ENCODE assay signal across 9 cellular contexts in genomic region chr17:74274060-74274702, GRCh38. TPM values are rescaled to one million over a fixed set of nuclear protein-coding genes. Genes with fewer than 3 reads are reported as not detected.
DNase-seq lines count a peak whose midpoint lies in the region; ATAC-seq, FAIRE-seq and TF ChIP-seq lines count a peak whose summit lies in the region.
"Had no signal": no experiment of that assay in that cellular context is flagged by ENCODE, and none has a peak within 500 bp of the region (broad histone marks: within the 10 kb centered on the region; RNA-seq: fewer than 3 reads in every experiment).

TSS of gene DNAI2 (plus strand) at chr17:74274234. CDS start at chr17:74281818, 7,584 bp downstream.

- H3K9ac ChIP-seq in GM12878 (ENCODE audit: control insufficient read depth, insufficient read depth, low read length) (no peak within 1 kb of the TSS), neural cell (ENCODE audit: low read length) (no peak within 1 kb of the TSS)

- intact Hi-C loops in GM12878 (cut with micrococcal nuclease; ENCODE audit: unreplicated experiment), result no loop called here

- 28% methylated on average over 31 of the region's 32 CpGs for WGBS in GM12878 (ENCODE audit: insufficient coverage, insufficient replicate concordance, low lambda C conversion rate, missing lambda C conversion rate)
- WGBS in suprapubic skin, result 13% methylated on average over 19 of the region's 32 CpGs

- POLR2A ChIA-PET in GM12878 (lab: Charles Lee), result interaction anchor here (1.0 to 1.6 kb wide), 2 partner anchors 9 to 14 kb away, joined by 5 read pairs; no protein-coding TSS in a partner anchor

- TF ChIP-seq POLR2A in GM12878 (IDR thresholded peaks at IDR 0.05; ENCODE audit: low read depth, low read length), result no peak
- no peak for TF ChIP-seq POLR2A in suprapubic skin (IDR thresholded peaks at IDR 0.05)

- H3K27ac ChIP-seq in GM12878 (ENCODE audit: control insufficient read depth, insufficient read depth) (no peak within 1 kb of the TSS; the same call in 1 of the 2 replicates), neural cell (ENCODE audit: low read length) (no peak within 1 kb of the TSS), suprapubic skin (no peak within 1 kb of the TSS)

- no TSS peak for BruUV-seq in GM12878 (replicated peaks; lab: Mats Ljungman, UMichigan)

- DNase-seq in GM13976 (ENCODE audit: low spot score) (peak; percentile 50), NCI-H2227 (lab: John Stamatoyannopoulos, UW; ENCODE audit: unreplicated experiment) (peak; percentile 78), GM12878 (ENCODE audit: low read depth, low spot score) (no peak), A172 (ENCODE audit: low spot score) (no peak), suprapubic skin (ENCODE audit: low spot score in 2 of 2) (no peak)

- H3K9me3 ChIP-seq in GM12878 (replicated peaks; ENCODE audit: control insufficient read depth, insufficient read depth, low read length) (no peaks in the 10 kb centered on the region), neural cell (ENCODE audit: low read length) (no peaks in the 10 kb centered on the region), suprapubic skin (no peaks in the 10 kb centered on the region)

- TF ChIP-seq EP300 in GM12878 (IDR thresholded peaks at IDR 0.05; ENCODE audit: borderline replicate concordance in 1 of 2, control insufficient read depth in 1 of 2, low read depth in 2 of 2, low read length in 2 of 2) (no peak), neural cell (conservative IDR thresholded peaks at IDR 0.05; ENCODE audit: poor library complexity, severe bottlenecking) (no peak), suprapubic skin (IDR thresholded peaks at IDR 0.05) (no peak)

- H3K4me3 ChIP-seq in GM12878 (no peak within 1 kb of the TSS), neural cell (ENCODE audit: low read length) (peak within 1 kb of the TSS; percentile 35), suprapubic skin (no peak within 1 kb of the TSS)

- RAD21 ChIA-PET in GM12878 (lab: Charles Lee; ENCODE audit: unreplicated experiment), result interaction anchor here (1.3 to 1.5 kb wide), 2 partner anchors 9 to 10 kb away, joined by 5 to 6 read pairs; no protein-coding TSS in a partner anchor

- SMC1A ChIA-PET in GM12878 (lab: Charles Lee; ENCODE audit: uncharacterized antibody, unreplicated experiment), result interaction anchor here (0.9 to 2.2 kb wide), 4 partner anchors 9 to 61 kb away, joined by 3 to 12 read pairs (median 4); no protein-coding TSS in a partner anchor

- TF ChIP-seq RAD21 in GM12878 (IDR thresholded peaks at IDR 0.05; ENCODE audit: insufficient read depth, low read depth, low read length), result no peak
- no peak for TF ChIP-seq RAD21 in neural cell (conservative IDR thresholded peaks at IDR 0.05)

- no peaks in the 10 kb centered on the region for H3K9me2 ChIP-seq in neural cell (ENCODE audit: insufficient read depth, low read length)

- H3K4me1 ChIP-seq in GM12878 (ENCODE audit: control insufficient read depth, insufficient read depth, low read length) (peaks cover 21% of the 10 kb centered on the region), suprapubic skin (peaks cover 31% of the 10 kb centered on the region)

- H4K20me1 ChIP-seq in GM12878 (ENCODE audit: control insufficient read depth, insufficient read depth), result no peaks in the 10 kb centered on the region
- no peaks in the 10 kb centered on the region for H4K20me1 ChIP-seq in neural cell (ENCODE audit: insufficient read depth)

- TF ChIP-seq CTCF in GM13976 (IDR thresholded peaks at IDR 0.05; ENCODE audit: borderline replicate concordance, control extremely low read depth, extremely low read depth, insufficient read depth, missing control alignments) (no peak), GM12878 (IDR thresholded peaks at IDR 0.05 in 2 of 3, conservative IDR thresholded peaks at IDR 0.05 in 1 of 3; ENCODE audit: control insufficient read depth in 2 of 3, extremely low read depth in 1 of 3, insufficient read depth in 1 of 3, low read depth in 3 of 3, low read length in 3 of 3) (no peak), neural cell (IDR thresholded peaks at IDR 0.05; ENCODE audit: poor library complexity, severe bottlenecking) (no peak), suprapubic skin (IDR thresholded peaks at IDR 0.05) (no peak)

- ATAC-seq in GM12878, result no peak; the same call in 1 of the 3 replicates
- ATAC-seq in HG03159 (IDR thresholded peaks at IDR 0.05; ENCODE audit: unreplicated experiment), result no peak
- ATAC-seq in HG03045 (IDR thresholded peaks at IDR 0.05; ENCODE audit: unreplicated experiment), result no peak

- peak within 1 kb of the TSS; percentile 37 for H2AFZ ChIP-seq in GM12878 (ENCODE audit: control insufficient read depth, low read depth, low read length)
- no peak within 1 kb of the TSS for H2AFZ ChIP-seq in neural cell (ENCODE audit: low read depth, low read length)

- in situ Hi-C loops in GM13976 (cut with MboI; ENCODE audit: low sequenced_read_pairs, unreplicated experiment), result no loop called here
- in situ Hi-C loops in GM12878 (cut with MboI), result loop anchor here (10.0 kb wide), 1 partner anchor 59 kb away; the partner anchor contains the start of gene TTYH2

- H3K79me2 ChIP-seq in GM12878 (ENCODE audit: control insufficient read depth, insufficient read depth, low read length) (no peaks in the 10 kb centered on the region), neural cell (replicated peaks; ENCODE audit: insufficient read depth, low read length) (no peaks in the 10 kb centered on the region)

- H3K27me3 ChIP-seq in GM12878 (replicated peaks in 1 of 2; ENCODE audit: control insufficient read depth in 2 of 2, insufficient read depth in 2 of 2, low read length in 1 of 2) (no peaks in the 10 kb centered on the region), neural cell (ENCODE audit: insufficient read depth, low read depth, low read length) (no peaks in the 10 kb centered on the region), suprapubic skin (peaks cover 24% of the 10 kb centered on the region)

- H3K4me2 ChIP-seq in GM12878 (ENCODE audit: control insufficient read depth, insufficient read depth), result peak within 1 kb of the TSS; percentile 68
- no peak within 1 kb of the TSS for H3K4me2 ChIP-seq in neural cell (ENCODE audit: low read length)

- no peak for FAIRE-seq in GM12878 (lab: Jason Lieb, UNC)

- CTCF ChIA-PET in GM12878 (lab: Yijun Ruan, JAX), result interaction anchor here (1.3 to 3.0 kb wide), 4 partner anchors 11 to 71 kb away, joined by 4 to 26 read pairs (median 12); partner anchors contain the start of gene RPL38

- H3F3A ChIP-seq in neural cell (ENCODE audit: insufficient read depth, low read length, poor library complexity, severe bottlenecking), result no peaks in the 10 kb centered on the region

- no peaks in the 10 kb centered on the region for H3K36me3 ChIP-seq in GM12878 (ENCODE audit: control insufficient read depth in 2 of 2, insufficient read depth in 2 of 2, low read length in 1 of 2)
- H3K36me3 ChIP-seq in neural cell (ENCODE audit: insufficient read depth, low read length), result no peaks in the 10 kb centered on the region
- H3K36me3 ChIP-seq in suprapubic skin, result no peaks in the 10 kb centered on the region

TF ChIP-seq in GM12878, 131 proteins besides CTCF, POLR2A, EP300 and RAD21 (continues in another document):
- 0 out of 4 replicates have a peak, but pooled peaks have one; percentile 18 to 20 for TF ChIP-seq BHLHE40 (IDR thresholded peaks at IDR 0.05; ENCODE audit: borderline replicate concordance in 1 of 2, low read depth in 2 of 2, low read length in 1 of 2)
- no peak for TF ChIP-seq JUNB (IDR thresholded peaks at IDR 0.05)
- no peak for TF ChIP-seq CHD1 (IDR thresholded peaks at IDR 0.05; ENCODE audit: low read depth, low read length)
- peak; percentile 66 for TF ChIP-seq USF1 (IDR thresholded peaks at IDR 0.05; ENCODE audit: borderline replicate concordance, extremely low read length, insufficient read depth, low read depth, low read length)
- TF ChIP-seq MTA2 (IDR thresholded peaks at IDR 0.05; ENCODE audit: low read depth), result no peak

TF ChIP-seq in neural cell, 6 proteins besides CTCF, POLR2A, EP300 and RAD21 (continues in another document):
- no peak for TF ChIP-seq MXI1 (conservative IDR thresholded peaks at IDR 0.05; ENCODE audit: poor library complexity, severe bottlenecking)
- no peak for TF ChIP-seq POLR2AphosphoS5 (IDR thresholded peaks at IDR 0.05)
- TF ChIP-seq EZH2 (IDR thresholded peaks at IDR 0.05; ENCODE audit: borderline replicate concordance, insufficient read depth, low read length, poor library complexity, severe bottlenecking), result no peak
- no peak for TF ChIP-seq SMC3 (conservative IDR thresholded peaks at IDR 0.05; ENCODE audit: poor library complexity)
- TF ChIP-seq TAF1 (IDR thresholded peaks at IDR 0.05; ENCODE audit: low read depth), result no peak

RNA-seq across cellular contexts. Expression of gene DNAI2, which starts in this region (rescaled TPM):
- 3.2 and 3.4 TPM in 2 replicates for total RNA-seq in GM12878 (2013; cell fraction: nucleolus; rRNA removed)
- 0.06 TPM in 1 of 2 replicates, not detected in the other for total RNA-seq in GM12878 (2014; rRNA removed)
- total RNA-seq in GM12878 (2014; rRNA removed; fragmentation: Illumina TruSeq; extraction: Trizol), result 0.13 and 0.14 TPM in 2 replicates
- 0.15 and 0.21 TPM in 2 replicates for total RNA-seq in GM12878 (2021)
- polyA plus RNA-seq in GM12878 (2011; ENCODE audit: low read depth), result 0.20 TPM
- polyA plus RNA-seq in GM12878 (2011; rRNA removed), result 1.0 and 1.8 TPM in 2 replicates
- 0.90 and 1.6 TPM in 2 replicates for polyA plus RNA-seq in GM12878 (2011; cell fraction: cytosol; rRNA removed)
- polyA plus RNA-seq in GM12878 (2011; cell fraction: nucleus; rRNA removed), result 6.5 and 10.4 TPM in 2 replicates
- polyA plus RNA-seq in GM12878 (2012), result 0.08 and 0.44 TPM in 2 replicates
- 0.10 TPM in 1 of 2 replicates, not detected in the other for polyA plus RNA-seq in GM12878 (2014; fragmentation: Illumina TruSeq; extraction: Trizol)
- under 1 TPM; 0.04 to 0.08 TPM for polyA plus RNA-seq in GM12878 (2014; fragmentation: Nextera tagmentation; extraction: Ambion mirVana)
- polyA plus RNA-seq in GM12878 (2014; rRNA removed), result 0.06 and 0.14 TPM in 2 replicates
- polyA plus RNA-seq in GM12878 (2016; fragmentation: Nextera tagmentation; extraction: Ambion mirVana), result under 1 TPM; 0.13 to 0.19 TPM
- polyA minus RNA-seq in GM12878 (2011; rRNA and poly(A)+ RNA removed), result 0.73 and 0.93 TPM in 2 replicates
- 0.62 TPM in 1 of 2 replicates, not detected in the other for polyA minus RNA-seq in GM12878 (2011; cell fraction: cytosol; rRNA and poly(A)+ RNA removed)
- polyA minus RNA-seq in GM12878 (2011; cell fraction: nucleus; rRNA and poly(A)+ RNA removed), result 1.5 and 2.1 TPM in 2 replicates
- polyA plus RNA-seq in neural cell, result not detected in 2 replicates
- not detected in 2 replicates for polyA minus RNA-seq in neural cell
- not detected in 2 replicates for total RNA-seq in A172 (2014; rRNA removed; shearing (Covaris generic))
- total RNA-seq in suprapubic skin, result not detected
- total RNA-seq: subcutaneous adipose tissue had no signal

Comparison
In these comparisons a context has a peak if more than half of its experiments do, and no peak if none do; other contexts are left out.
1. DNase-seq: peak in GM13976 (single experiment) and NCI-H2227 (single experiment); none in GM12878 (single experiment), A172 (single experiment) and suprapubic skin (0 of 2).